In genomic region chr1:157004286-157004685, GRCh38 we compare ENCODE assay signal across 1 cellular context.
TF ChIP-seq lines count a peak whose summit lies in the region.

No MANE protein-coding gene starts in this region.

TF ChIP-seq in GM23338, 12 proteins besides CTCF, POLR2A, EP300 and RAD21:
- TF ChIP-seq ETS1 (IDR thresholded peaks at IDR 0.05) (no peak), CREB1 (CRISPR knock-in tag; IDR thresholded peaks at IDR 0.05; ENCODE audit: low read depth) (no peak)
TF ChIP-seq in GM23338: peak in this region for 0.
